In the genomic region with DNA sequence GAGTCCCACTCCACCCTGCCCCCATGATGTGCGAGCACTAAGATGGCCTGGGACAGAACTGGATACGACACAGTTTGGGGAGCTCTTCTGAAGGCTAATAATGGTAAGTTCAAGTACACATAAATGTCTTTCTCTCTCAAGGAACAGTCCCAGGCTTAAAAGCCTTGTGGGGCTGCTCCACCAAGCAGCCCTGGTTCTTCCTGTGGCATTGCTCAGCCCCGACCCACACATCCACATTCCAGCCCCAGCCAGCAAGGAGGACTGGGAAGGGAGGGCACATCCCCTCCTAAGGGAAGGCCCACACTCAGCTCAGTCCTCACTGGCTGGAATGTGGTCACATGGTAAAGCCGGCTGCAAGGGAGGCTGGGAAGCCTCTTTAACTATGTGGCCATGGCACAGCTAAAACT, we compare ENCODE assay signal across 12 cellular contexts. TPM values are rescaled to one million over a fixed set of nuclear protein-coding genes. Genes with fewer than 3 reads are reported as not detected.
A peak's percentile ranks its signal among the peaks of the same experiment; 100 is the strongest.
DNase-seq lines count a peak whose midpoint lies in the region; ATAC-seq and TF ChIP-seq lines count a peak whose summit lies in the region.
"Had no signal": no experiment of that assay in that cellular context is flagged by ENCODE, and none has a peak within 500 bp of the region (broad histone marks: within the 10 kb centered on the region; RNA-seq: fewer than 3 reads in every experiment).

No MANE protein-coding gene starts in this region.

- ATAC-seq in activated naive CD8-positive, alpha-beta T cell treated with anti-CD3 and anti-CD28 coated beads, Interleukin-2, amount 50 U/mL, for 24 hours = no peak
- peak; percentile 44 for ATAC-seq in foreskin keratinocyte
- ATAC-seq in upper lobe of right lung = peak; percentile 6
- ATAC-seq in GM21723 (IDR thresholded peaks at IDR 0.05; ENCODE audit: unreplicated experiment) = no peak

- peaks cover 7% of the 10 kb centered on the region for H3K27me3 Mint-ChIP-seq in activated naive CD8-positive, alpha-beta T cell treated with anti-CD3 and anti-CD28 coated beads, Interleukin-2, amount 50 U/mL, for 24 hours
- no peaks in the 10 kb centered on the region for H3K27me3 Mint-ChIP-seq in activated naive CD8-positive, alpha-beta T cell treated with anti-CD3 and anti-CD28 coated beads for 36 hours
- H3K27me3 Mint-ChIP-seq in T-helper 2 cell treated with Interferon-gamma antibody and Interleukin-4, amounts not matched to agents 5 μg/mL and 100 μg/mL, for 36 hours (ENCODE audit: low read depth) = peaks cover 6% of the 10 kb centered on the region

- H3K4me1 ChIP-seq in foreskin keratinocyte (peaks cover 21% of the 10 kb centered on the region), upper lobe of right lung (peaks cover 11% of the 10 kb centered on the region)

- no peak overlapping the region for H3K27ac ChIP-seq in foreskin keratinocyte
- no peak overlapping the region for H3K27ac ChIP-seq in upper lobe of right lung

- peak overlapping the region; percentile 27 for H3K27ac Mint-ChIP-seq in activated naive CD8-positive, alpha-beta T cell treated with anti-CD3 and anti-CD28 coated beads, Interleukin-2, amount 50 U/mL, for 24 hours
- no peak overlapping the region for H3K27ac Mint-ChIP-seq in activated naive CD8-positive, alpha-beta T cell treated with anti-CD3 and anti-CD28 coated beads for 36 hours
- H3K27ac Mint-ChIP-seq in T-helper 2 cell treated with Interferon-gamma antibody and Interleukin-4, amounts not matched to agents 5 μg/mL and 100 μg/mL, for 36 hours = peak overlapping the region; percentile 16
- H3K27ac Mint-ChIP-seq: activated B cell treated with CpG ODN at 0.5 μM for 24 hours had no signal

- intact Hi-C loops in upper lobe of right lung (cut with DNase I) = no loop called here

- H3K4me3 Mint-ChIP-seq in activated naive CD8-positive, alpha-beta T cell treated with anti-CD3 and anti-CD28 coated beads, Interleukin-2, amount 50 U/mL, for 24 hours = no peak overlapping the region
- H3K4me3 Mint-ChIP-seq in activated naive CD8-positive, alpha-beta T cell treated with anti-CD3 and anti-CD28 coated beads for 36 hours = no peak overlapping the region
- no peak overlapping the region for H3K4me3 Mint-ChIP-seq in T-helper 2 cell treated with Interferon-gamma antibody and Interleukin-4, amounts not matched to agents 5 μg/mL and 100 μg/mL, for 36 hours
- H3K4me3 Mint-ChIP-seq: activated B cell treated with CpG ODN at 0.5 μM for 24 hours; CD4-positive, CD25-positive, alpha-beta regulatory T cell had no signal

- H3K9me3 Mint-ChIP-seq in activated naive CD8-positive, alpha-beta T cell treated with anti-CD3 and anti-CD28 coated beads, Interleukin-2, amount 50 U/mL, for 24 hours = no peaks in the 10 kb centered on the region
- peaks cover 4% of the 10 kb centered on the region for H3K9me3 Mint-ChIP-seq in activated naive CD8-positive, alpha-beta T cell treated with anti-CD3 and anti-CD28 coated beads for 36 hours
- no peaks in the 10 kb centered on the region for H3K9me3 Mint-ChIP-seq in T-helper 2 cell treated with Interferon-gamma antibody and Interleukin-4, amounts not matched to agents 5 μg/mL and 100 μg/mL, for 36 hours

- no peaks in the 10 kb centered on the region for H3K36me3 Mint-ChIP-seq in activated naive CD8-positive, alpha-beta T cell treated with anti-CD3 and anti-CD28 coated beads, Interleukin-2, amount 50 U/mL, for 24 hours (ENCODE audit: low read depth)
- H3K36me3 Mint-ChIP-seq in activated naive CD8-positive, alpha-beta T cell treated with anti-CD3 and anti-CD28 coated beads for 36 hours = no peaks in the 10 kb centered on the region
- peaks cover 1% of the 10 kb centered on the region for H3K36me3 Mint-ChIP-seq in T-helper 2 cell treated with Interferon-gamma antibody and Interleukin-4, amounts not matched to agents 5 μg/mL and 100 μg/mL, for 36 hours (ENCODE audit: low read depth)
- H3K36me3 Mint-ChIP-seq: CD4-positive, CD25-positive, alpha-beta regulatory T cell had no signal

- no peaks in the 10 kb centered on the region for H3K36me3 ChIP-seq in upper lobe of right lung

- H3K9me3 ChIP-seq in upper lobe of right lung = no peaks in the 10 kb centered on the region

- no peak for DNase-seq in activated naive CD8-positive, alpha-beta T cell treated with anti-CD3 and anti-CD28 coated beads, Interleukin-2, amount 50 U/mL, for 24 hours
- no peak for DNase-seq in activated naive CD8-positive, alpha-beta T cell treated with anti-CD3 and anti-CD28 coated beads for 36 hours
- DNase-seq in T-helper 2 cell treated with Interferon-gamma antibody and Interleukin-4, amounts not matched to agents 5 μg/mL and 100 μg/mL, for 36 hours (ENCODE audit: low spot score) = no peak
- DNase-seq in foreskin keratinocyte = peak; percentile 46 to 66
- DNase-seq in upper lobe of right lung = peak; percentile 52
- no peak for DNase-seq in NCI-H524 treated with DMSO at 0.1 percent for 48 hours (lab: John Stamatoyannopoulos, UW)
- DNase-seq in NCI-H128 (lab: John Stamatoyannopoulos, UW; ENCODE audit: unreplicated experiment) = no peak
- DNase-seq: activated B cell treated with CpG ODN at 0.5 μM for 24 hours, NCI-H2107, substantia nigra had no signal

- H3K27me3 ChIP-seq in foreskin keratinocyte (no peaks in the 10 kb centered on the region), upper lobe of right lung (no peaks in the 10 kb centered on the region)

- no peak overlapping the region for H3K4me3 ChIP-seq in upper lobe of right lung

- peaks cover 23% of the 10 kb centered on the region for H3K4me1 Mint-ChIP-seq in activated naive CD8-positive, alpha-beta T cell treated with anti-CD3 and anti-CD28 coated beads, Interleukin-2, amount 50 U/mL, for 24 hours
- peaks cover 16% of the 10 kb centered on the region for H3K4me1 Mint-ChIP-seq in activated naive CD8-positive, alpha-beta T cell treated with anti-CD3 and anti-CD28 coated beads for 36 hours
- H3K4me1 Mint-ChIP-seq in T-helper 2 cell treated with Interferon-gamma antibody and Interleukin-4, amounts not matched to agents 5 μg/mL and 100 μg/mL, for 36 hours (ENCODE audit: low read depth) = peaks cover 42% of the 10 kb centered on the region

- TF ChIP-seq CTCF in foreskin keratinocyte (conservative IDR thresholded peaks at IDR 0.05) (no peak), upper lobe of right lung (IDR thresholded peaks at IDR 0.05) (no peak)

RNA-seq across cellular contexts. Expression of a gene that starts 13.3 kb away (rescaled TPM):
- not detected for total RNA-seq in activated naive CD8-positive, alpha-beta T cell treated with anti-CD3 and anti-CD28 coated beads for 36 hours
- total RNA-seq in foreskin keratinocyte (not detected in 2 replicates), upper lobe of right lung (2.2 TPM)
- polyA plus RNA-seq in foreskin keratinocyte = not detected in 2 replicates
- total RNA-seq: activated B cell treated with CpG ODN at 0.5 μM for 24 hours; CD4-positive, CD25-positive, alpha-beta regulatory T cell had no signal
- polyA plus RNA-seq: CD4-positive, CD25-positive, alpha-beta regulatory T cell had no signal

RNA-seq across cellular contexts. Expression of a gene that starts 17.9 kb away (rescaled TPM):
- total RNA-seq in activated naive CD8-positive, alpha-beta T cell treated with anti-CD3 and anti-CD28 coated beads for 36 hours = 10 to 100 TPM; 54.9 to 55.8 TPM
- total RNA-seq in foreskin keratinocyte (11.7 and 14.9 TPM in 2 replicates), upper lobe of right lung (45.6 TPM)
- polyA plus RNA-seq in foreskin keratinocyte = 2.8 and 3.0 TPM in 2 replicates

Comparison
In these comparisons a context has a peak if more than half of its experiments do, and no peak if none do; other contexts are left out.
1. ATAC-seq: peak in foreskin keratinocyte (single experiment) and upper lobe of right lung (single experiment); none in activated naive CD8-positive, alpha-beta T cell treated with anti-CD3 and anti-CD28 coated beads, Interleukin-2, amount 50 U/mL, for 24 hours (single experiment) and GM21723 (single experiment).
2. DNase-seq: peak in foreskin keratinocyte (2 of 2) and upper lobe of right lung (single experiment); none in activated naive CD8-positive, alpha-beta T cell treated with anti-CD3 and anti-CD28 coated beads, Interleukin-2, amount 50 U/mL, for 24 hours (single experiment), activated naive CD8-positive, alpha-beta T cell treated with anti-CD3 and anti-CD28 coated beads for 36 hours (single experiment), T-helper 2 cell treated with Interferon-gamma antibody and Interleukin-4, amounts not matched to agents 5 μg/mL and 100 μg/mL, for 36 hours (single experiment), NCI-H524 treated with DMSO at 0.1 percent for 48 hours (single experiment) and NCI-H128 (single experiment).